In genomic region chr2:207951734-207952480, GRCh38 we compare ENCODE assay signal across 18 cellular contexts.
DNase-seq lines count a peak whose midpoint lies in the region; ATAC-seq and TF ChIP-seq lines count a peak whose summit lies in the region.
"Had no signal": no experiment of that assay in that cellular context is flagged by ENCODE, and none has a peak within 500 bp of the region (broad histone marks: within the 10 kb centered on the region; RNA-seq: fewer than 3 reads in every experiment).

No MANE protein-coding gene starts in this region.

- H3K9ac ChIP-seq in iPS-20b (ENCODE audit: low read depth, low read length), result peak overlapping the region; percentile 1; the same call in 1 of the 2 replicates

- DNase-seq in GM13977 (ENCODE audit: low spot score), result peak; percentile 29
- DNase-seq in NOMO-1 treated with DMSO at 0.1 percent for 48 hours (lab: John Stamatoyannopoulos, UW; ENCODE audit: unreplicated experiment), result peak; percentile 59
- DNase-seq in MCF 10A (ENCODE audit: unreplicated experiment), result no peak
- no peak for DNase-seq in coronary artery (ENCODE audit: low spot score)
- DNase-seq: activated CD4-positive, alpha-beta T cell treated with anti-CD3 and anti-CD28 coated beads, Interleukin-2, amount 10 ng/mL, durations not matched to agents 24 days and 14 days; activated CD8-positive, alpha-beta memory T cell treated with anti-CD3 and anti-CD28 coated beads, Interleukin-2, amount 50 U/mL, for 4 hours; activated gamma-delta T cell; amniotic stem cell; COR-L47; glutamatergic neuron had no signal

- no peak overlapping the region for H3K4me3 ChIP-seq in iPS-20b (ENCODE audit: low read length)
- no peak overlapping the region for H3K4me3 ChIP-seq in coronary artery
- H3K4me3 ChIP-seq: lung, SK-N-MC, smooth muscle cell, thoracic aorta had no signal

- POLR2A ChIA-PET in MCF 10A (lab: Yijun Ruan, JAX), result no interaction called here

- in situ Hi-C loops in GM13977 (cut with MboI; ENCODE audit: low pct_unique_long_range_greater_than_20kb, low sequenced_read_pairs, unreplicated experiment), result no loop called here

- no peaks in the 10 kb centered on the region for H3K36me3 ChIP-seq in iPS-20b (ENCODE audit: insufficient read depth, low read depth, low read length)
- H3K36me3 ChIP-seq: thoracic aorta had no signal

- ATAC-seq in HG02981 (IDR thresholded peaks at IDR 0.05; ENCODE audit: unreplicated experiment) (peak; percentile 45), GM18873 (IDR thresholded peaks at IDR 0.05; ENCODE audit: low FRiP score, unreplicated experiment) (no peak), esophagus mucosa (no peak)

- TF ChIP-seq CTCF in GM13977 (IDR thresholded peaks at IDR 0.05; ENCODE audit: extremely low read depth, insufficient read depth, missing control alignments) (no peak), MCF 10A (IDR thresholded peaks at IDR 0.05; ENCODE audit: unreplicated experiment) (no peak), coronary artery (IDR thresholded peaks at IDR 0.05) (no peak)

- H3K4me1 Mint-ChIP-seq in MCF 10A (ENCODE audit: insufficient read depth, unreplicated experiment), result no peaks in the 10 kb centered on the region
- H3K4me1 Mint-ChIP-seq: activated CD4-positive, alpha-beta T cell treated with anti-CD3 and anti-CD28 coated beads, Interleukin-2, amount 10 ng/mL, durations not matched to agents 24 days and 14 days had no signal

- no peaks in the 10 kb centered on the region for H3K9me3 Mint-ChIP-seq in MCF 10A (ENCODE audit: unreplicated experiment)
- H3K9me3 Mint-ChIP-seq: activated CD4-positive, alpha-beta T cell treated with anti-CD3 and anti-CD28 coated beads, Interleukin-2, amount 10 ng/mL, durations not matched to agents 24 days and 14 days had no signal

- no peak overlapping the region for H3K4me3 Mint-ChIP-seq in MCF 10A (ENCODE audit: unreplicated experiment)
- H3K4me3 Mint-ChIP-seq: activated CD4-positive, alpha-beta T cell treated with anti-CD3 and anti-CD28 coated beads, Interleukin-2, amount 10 ng/mL, durations not matched to agents 24 days and 14 days had no signal

- BruUV-seq in MCF 10A (replicated peaks; lab: Mats Ljungman, UMichigan), result no TSS peak

- peaks cover 33% of the 10 kb centered on the region for H3K4me1 ChIP-seq in iPS-20b (ENCODE audit: insufficient read depth, low read length)

- CTCF ChIA-PET in MCF 10A (lab: Yijun Ruan, JAX), result interaction anchor here (0.6 to 1.2 kb wide), 4 partner anchors 21 to 317 kb away, joined by 3 to 4 read pairs (median 3); no protein-coding TSS in a partner anchor

- H3K27ac ChIP-seq in iPS-20b (ENCODE audit: low read length) (peak overlapping the region; percentile 7), coronary artery (no peak overlapping the region)
- H3K27ac ChIP-seq: SK-N-MC, thoracic aorta had no signal

- H3K27me3 ChIP-seq in iPS-20b (ENCODE audit: insufficient read depth, low read length), result no peaks in the 10 kb centered on the region

- H3K36me3 Mint-ChIP-seq in MCF 10A (ENCODE audit: insufficient read depth, unreplicated experiment), result no peaks in the 10 kb centered on the region

- H3K9me3 ChIP-seq in iPS-20b (ENCODE audit: insufficient read depth, low read depth, low read length), result no peaks in the 10 kb centered on the region
- H3K9me3 ChIP-seq: thoracic aorta had no signal

- no peaks in the 10 kb centered on the region for H3K27me3 Mint-ChIP-seq in MCF 10A (ENCODE audit: insufficient read depth, unreplicated experiment)
- H3K27me3 Mint-ChIP-seq: activated CD4-positive, alpha-beta T cell treated with anti-CD3 and anti-CD28 coated beads, Interleukin-2, amount 10 ng/mL, durations not matched to agents 24 days and 14 days had no signal

- H3K27ac Mint-ChIP-seq in MCF 10A (ENCODE audit: low read depth, unreplicated experiment), result no peak overlapping the region
- H3K27ac Mint-ChIP-seq: activated CD4-positive, alpha-beta T cell treated with anti-CD3 and anti-CD28 coated beads, Interleukin-2, amount 10 ng/mL, durations not matched to agents 24 days and 14 days had no signal

- intact Hi-C loops in MCF 10A (cut with micrococcal nuclease), result no loop called here

Comparison
In these comparisons a context has a peak if more than half of its experiments do, and no peak if none do; other contexts are left out.
1. DNase-seq: peak in GM13977 (single experiment) and NOMO-1 treated with DMSO at 0.1 percent for 48 hours (single experiment); none in MCF 10A (single experiment) and coronary artery (single experiment).